8 cellular contexts compared by ENCODE assay signal in the genomic region with DNA sequence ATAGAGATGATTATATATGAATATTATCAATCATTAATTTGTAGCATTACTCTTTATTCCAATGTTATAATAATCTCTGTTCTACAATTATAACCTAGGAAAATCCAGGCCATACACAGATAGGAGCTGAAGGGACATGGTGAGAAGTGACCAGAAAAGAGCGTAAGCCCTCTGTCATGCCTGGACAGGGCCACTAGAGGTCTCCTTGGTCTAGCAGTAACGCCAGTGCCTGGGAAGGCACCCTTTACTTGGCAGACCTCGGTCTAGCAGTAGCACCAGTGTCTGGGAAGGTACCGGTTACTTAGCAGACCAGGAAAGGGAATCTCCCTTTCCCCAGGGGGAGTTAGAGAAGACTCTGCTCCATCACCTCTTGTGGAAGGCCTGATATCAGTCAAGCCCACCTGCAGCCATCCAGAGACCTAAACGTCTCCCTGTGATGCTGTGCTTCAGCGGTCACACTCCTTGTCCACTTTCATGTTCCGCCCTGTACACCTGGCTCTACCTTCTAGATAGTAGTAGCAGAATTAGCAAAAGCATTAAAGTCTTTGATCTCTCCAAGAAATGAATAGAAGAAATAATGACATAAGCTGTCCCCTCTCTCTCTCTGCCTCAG.
DNase-seq lines count a peak whose midpoint lies in the region; ATAC-seq, FAIRE-seq and TF ChIP-seq lines count a peak whose summit lies in the region.

No MANE protein-coding gene starts in this region.

- no peak overlapping the region for H2BK5ac ChIP-seq in H1 (ENCODE audit: low read depth, low read length)

- no peak overlapping the region for H3K18ac ChIP-seq in H1 (ENCODE audit: extremely low read depth, low read length)

- no peaks in the 10 kb centered on the region for H3K9me2 ChIP-seq in PC-3 (replicated peaks; ENCODE audit: low read length)

- H2BK15ac ChIP-seq in H1 (ENCODE audit: low read length): no peak overlapping the region

- no peak overlapping the region for H3K4me2 ChIP-seq in PC-3 (ENCODE audit: low read length)
- no peak overlapping the region for H3K4me2 ChIP-seq in H1 (ENCODE audit: insufficient read depth in 1 of 2, low read depth in 2 of 2, low read length in 2 of 2)

- intact Hi-C loops in PC-3 (cut with micrococcal nuclease) (loop anchor here (1.0 to 10.0 kb wide), 4 partner anchors 114 to 965 kb away; no protein-coding TSS in a partner anchor), ovary (cut with DNase I) (no loop called here)

- H3F3A ChIP-seq in PC-3 (ENCODE audit: low read length, unreplicated experiment): no peaks in the 10 kb centered on the region

- H3K56ac ChIP-seq in H1 (replicated peaks; ENCODE audit: insufficient read length, low read depth, low read length): no peak overlapping the region

- no peak overlapping the region for H2BK120ac ChIP-seq in H1 (replicated peaks; ENCODE audit: low read depth, low read length)

- H3K27ac ChIP-seq in PC-3 (ENCODE audit: low read length) (no peak overlapping the region), H1 (ENCODE audit: low read depth, low read length) (no peak overlapping the region), ovary (no peak overlapping the region)

- H4K20me1 ChIP-seq in PC-3 (ENCODE audit: low read length) (no peaks in the 10 kb centered on the region), H1 (replicated peaks in 1 of 2; ENCODE audit: control insufficient read depth in 1 of 2, insufficient read depth in 2 of 2, low read length in 2 of 2) (no peaks in the 10 kb centered on the region)

- DNase-seq in ELF-1 (ENCODE audit: low read depth, low spot score) (peak; percentile 82), PC-3 (peak; percentile 79), H1 (ENCODE audit: low read depth in 1 of 2, low spot score in 2 of 2) (peak; percentile 54 to 74), nephron progenitor cell (peak; percentile 66), ovary (no peak)

- H2AFZ ChIP-seq in PC-3 (ENCODE audit: low read length): no peak overlapping the region
- 0 out of 2 replicates have a peak overlapping the region, but pooled peaks have one; percentile 42 for H2AFZ ChIP-seq in H1 (ENCODE audit: low read length)

- H3K27me3 Mint-ChIP-seq in nephron progenitor cell (ENCODE audit: low read depth, poor library complexity): no peaks in the 10 kb centered on the region

- no peak overlapping the region for H4K5ac ChIP-seq in H1 (ENCODE audit: insufficient read length, low read depth, low read length)

- FAIRE-seq in H1 (lab: Jason Lieb, UNC): peak; percentile 99

- TF ChIP-seq POLR2A in H1 (IDR thresholded peaks at IDR 0.05; ENCODE audit: control extremely low read depth in 1 of 2, low read depth in 2 of 2, low read length in 2 of 2) (no peak), ovary (IDR thresholded peaks at IDR 0.05) (no peak)

- no peak overlapping the region for H3K27ac Mint-ChIP-seq in nephron progenitor cell

- no peak overlapping the region for H3K4ac ChIP-seq in H1 (replicated peaks; ENCODE audit: insufficient read length, low read depth, low read length)

- peak; percentile 76 for TF ChIP-seq CTCF in PC-3 (conservative IDR thresholded peaks at IDR 0.05; ENCODE audit: low read depth, low read length)
- peak; percentile 82 to 89 (median 86) for TF ChIP-seq CTCF in H1 (IDR thresholded peaks at IDR 0.05; ENCODE audit: control extremely low read depth in 1 of 3, insufficient read depth in 1 of 3, low read depth in 1 of 3, low read length in 3 of 3)
- TF ChIP-seq CTCF in nephron progenitor cell (IDR thresholded peaks at IDR 0.05): peak; percentile 79
- no peak for TF ChIP-seq CTCF in ovary (IDR thresholded peaks at IDR 0.05)

- no peak overlapping the region for H2AK5ac ChIP-seq in H1 (ENCODE audit: low read depth, low read length)

- H3K23me2 ChIP-seq in H1 (ENCODE audit: low read depth, low read length): no peaks in the 10 kb centered on the region

- H3K79me1 ChIP-seq in H1 (ENCODE audit: low read depth, low read length): no peaks in the 10 kb centered on the region

- no peak overlapping the region for H3K4me3 Mint-ChIP-seq in nephron progenitor cell

- H3K4me1 ChIP-seq in PC-3 (ENCODE audit: insufficient read depth, low read length) (no peaks in the 10 kb centered on the region), H1 (replicated peaks in 1 of 4; ENCODE audit: control insufficient read depth in 3 of 4, insufficient read depth in 4 of 4, low read length in 3 of 4) (peaks cover 0 to 4% (median under 1%) of the 10 kb centered on the region in 4 experiments; a peak in 2 of 7 replicates), ovary (ENCODE audit: insufficient read depth) (no peaks in the 10 kb centered on the region)

- H3K9me3 Mint-ChIP-seq in nephron progenitor cell: peaks cover 8% of the 10 kb centered on the region

- H3K27me3 ChIP-seq in PC-3 (ENCODE audit: low read length) (no peaks in the 10 kb centered on the region), H1 (replicated peaks in 1 of 4; ENCODE audit: control insufficient read depth in 3 of 4, extremely low read depth in 1 of 4, insufficient read depth in 3 of 4, low read length in 3 of 4) (no peaks in the 10 kb centered on the region), ovary (no peaks in the 10 kb centered on the region)

- no peaks in the 10 kb centered on the region for H3K36me3 Mint-ChIP-seq in nephron progenitor cell (ENCODE audit: low read depth)

- H3K4me1 Mint-ChIP-seq in nephron progenitor cell: peaks cover 14% of the 10 kb centered on the region

- H3K36me3 ChIP-seq in PC-3 (ENCODE audit: low read depth, low read length): no peaks in the 10 kb centered on the region
- H3K36me3 ChIP-seq in H1 (ENCODE audit: control insufficient read depth in 2 of 4, insufficient read depth in 4 of 4, low read length in 3 of 4): no peaks in the 10 kb centered on the region
- H3K36me3 ChIP-seq in ovary: no peaks in the 10 kb centered on the region

- H2BK12ac ChIP-seq in H1 (ENCODE audit: low read depth, low read length): no peak overlapping the region

- no TSS peak for BruUV-seq in PC-3 (replicated peaks; lab: Mats Ljungman, UMichigan)

- no peak overlapping the region for H4K8ac ChIP-seq in H1 (ENCODE audit: extremely low read depth, insufficient read depth, low read length)

- POLR2A ChIA-PET in PC-3 (lab: Charles Lee; ENCODE audit: unreplicated experiment): no interaction called here
- POLR2A ChIA-PET in H1 (lab: Charles Lee; ENCODE audit: partially characterized antibody): no interaction called here

- no peak overlapping the region for H3K23ac ChIP-seq in H1 (ENCODE audit: insufficient read length)

- H3K9ac ChIP-seq in PC-3 (ENCODE audit: low read length) (no peak overlapping the region), H1 (replicated peaks in 1 of 4; ENCODE audit: extremely low read depth in 1 of 4, low read depth in 3 of 4, low read length in 3 of 4) (no peak overlapping the region)

- no peak for TF ChIP-seq EP300 in H1 (IDR thresholded peaks at IDR 0.05; ENCODE audit: borderline replicate concordance in 1 of 2, low read depth in 2 of 2, low read length in 2 of 2)
- TF ChIP-seq EP300 in ovary (IDR thresholded peaks at IDR 0.05): no peak

- no peaks in the 10 kb centered on the region for H3K9me3 ChIP-seq in PC-3 (ENCODE audit: low read length)
- H3K9me3 ChIP-seq in H1 (ENCODE audit: insufficient read depth in 2 of 2, low read depth in 1 of 2, low read length in 1 of 2): no peaks in the 10 kb centered on the region
- H3K9me3 ChIP-seq in ovary: no peaks in the 10 kb centered on the region

- CTCF ChIA-PET in PC-3 (lab: Charles Lee): no interaction called here
- CTCF ChIA-PET in H1 (lab: Charles Lee; ENCODE audit: partially characterized antibody): interaction anchor here (0.6 to 7.3 kb wide), 31 partner anchors 9 to 964 kb away, joined by 3 to 89 read pairs (median 3); partner anchors contain the start of gene FSIP2

- no peak overlapping the region for H2BK20ac ChIP-seq in H1 (ENCODE audit: low read length)

- ATAC-seq in GM19395 (IDR thresholded peaks at IDR 0.05; ENCODE audit: unreplicated experiment): peak; percentile 97
- ATAC-seq in HG03159 (IDR thresholded peaks at IDR 0.05; ENCODE audit: unreplicated experiment): peak; percentile 99
- ATAC-seq in PC-3: peak; percentile 100
- ATAC-seq in activated CD4-positive, CD25-positive, alpha-beta regulatory T cell treated with anti-CD3 and anti-CD28 coated beads, Interleukin-2, amount 50 U/mL, for 24 hours: no peak

- WGBS in H1 (ENCODE audit: extremely low coverage in 1 of 2, insufficient coverage in 1 of 2, insufficient read length in 1 of 2, insufficient replicate concordance in 2 of 2, low coverage in 1 of 2, low lambda C conversion rate in 2 of 2, missing lambda C conversion rate in 1 of 2), 2 experiments: 58% methylated on average over 7 of the region's 7 CpGs; no CpG with 5 or more reads in 1 of the 2 experiments
- WGBS in ovary, 3 donors: 67 to 70% (median 67%) methylated on average over 7 of the region's 7 CpGs

- peak; percentile 94 to 96 for TF ChIP-seq RAD21 in H1 (IDR thresholded peaks at IDR 0.05 in 1 of 2, conservative IDR thresholded peaks at IDR 0.05 in 1 of 2; ENCODE audit: low read depth in 2 of 2, low read length in 2 of 2)

- no peak overlapping the region for H3K14ac ChIP-seq in H1 (ENCODE audit: insufficient read length)

- no peaks in the 10 kb centered on the region for H3K79me2 ChIP-seq in PC-3 (ENCODE audit: low read length)
- no peaks in the 10 kb centered on the region for H3K79me2 ChIP-seq in H1 (ENCODE audit: control insufficient read depth in 1 of 2, insufficient read depth in 2 of 2, low read length in 2 of 2)

- H3K4me3 ChIP-seq in PC-3 (ENCODE audit: low read length): no peak overlapping the region
- H3K4me3 ChIP-seq in H1 (ENCODE audit: extremely low read depth in 1 of 4, insufficient read depth in 2 of 4, low read depth in 3 of 4, low read length in 4 of 4): no peak overlapping the region
- H3K4me3 ChIP-seq in ovary: no peak overlapping the region

- no peak overlapping the region for H4K91ac ChIP-seq in H1 (replicated peaks; ENCODE audit: insufficient read length, low read length)

Comparison
In these comparisons a context has a peak if more than half of its experiments do, and no peak if none do; other contexts are left out.
1. DNase-seq: peak in ELF-1 (single experiment), PC-3 (single experiment), H1 (2 of 2) and nephron progenitor cell (single experiment); none in ovary (0 of 5).
2. ATAC-seq: peak in GM19395 (single experiment), HG03159 (single experiment) and PC-3 (single experiment); none in activated CD4-positive, CD25-positive, alpha-beta regulatory T cell treated with anti-CD3 and anti-CD28 coated beads, Interleukin-2, amount 50 U/mL, for 24 hours (0 of 2).
3. CTCF ChIP-seq: peak in PC-3 (single experiment), H1 (3 of 3) and nephron progenitor cell (single experiment); none in ovary (0 of 3).